ENCODE assay signal across 28 cellular contexts in genomic region chr1:41931578-41931977, GRCh38.
"Had no signal": no experiment of that assay in that cellular context is flagged by ENCODE, and none has a peak within 500 bp of the region (broad histone marks: within the 10 kb centered on the region; RNA-seq: fewer than 3 reads in every experiment).

No MANE protein-coding gene starts in this region.

- H3K4me3 Mint-ChIP-seq: naive B cell; naive thymus-derived CD8-positive, alpha-beta T cell; nephron progenitor cell; neural crest cell; stimulated activated memory B cell treated with anti-CD40 and anti-IgM and Interleukin-4, amounts not matched to agents 10 μg/mL and 1 μg/mL and 100 μg/mL, for 72 hours; stimulated activated naive CD8-positive, alpha-beta T cell treated with anti-CD3 and anti-CD28 coated beads, Interleukin-15, amount 100 ng/mL, for 72 hours; type B pancreatic cell had no signal

- H3K27ac Mint-ChIP-seq: naive B cell; naive thymus-derived CD8-positive, alpha-beta T cell; nephron progenitor cell; progenitor cell of endocrine pancreas; stimulated activated memory B cell treated with anti-CD40 and anti-IgM and Interleukin-4, amounts not matched to agents 10 μg/mL and 1 μg/mL and 100 μg/mL, for 72 hours; stimulated activated naive CD8-positive, alpha-beta T cell treated with anti-CD3 and anti-CD28 coated beads, Interleukin-15, amount 100 ng/mL, for 72 hours; type B pancreatic cell had no signal

- H3K27me3 Mint-ChIP-seq: naive thymus-derived CD8-positive, alpha-beta T cell; stimulated activated naive CD8-positive, alpha-beta T cell treated with anti-CD3 and anti-CD28 coated beads, Interleukin-15, amount 100 ng/mL, for 72 hours had no signal

- ATAC-seq: naive thymus-derived CD8-positive, alpha-beta T cell; psoas muscle; right cardiac atrium; sciatic nerve; stimulated activated memory B cell treated with anti-CD40 and anti-IgM and Interleukin-4, amounts not matched to agents 10 μg/mL and 1 μg/mL and 100 μg/mL, for 72 hours; stimulated activated naive CD8-positive, alpha-beta T cell treated with anti-CD3 and anti-CD28 coated beads, Interleukin-15, amount 100 ng/mL, for 72 hours; stimulated activated naive CD8-positive, alpha-beta T cell treated with anti-CD3 and anti-CD28 coated beads, Interleukin-15, Interleukin-2, amounts not matched to agents 100 U/mL and 50 U/mL, for 24 hours; upper lobe of right lung had no signal

- H3K36me3 Mint-ChIP-seq: stimulated activated memory B cell treated with anti-CD40 and anti-IgM and Interleukin-4, amounts not matched to agents 10 μg/mL and 1 μg/mL and 100 μg/mL, for 72 hours; type B pancreatic cell had no signal

- H3K4me1 Mint-ChIP-seq: naive B cell; naive thymus-derived CD8-positive, alpha-beta T cell; nephron progenitor cell; stimulated activated memory B cell treated with anti-CD40 and anti-IgM and Interleukin-4, amounts not matched to agents 10 μg/mL and 1 μg/mL and 100 μg/mL, for 72 hours had no signal

- DNase-seq: naive B cell; naive thymus-derived CD8-positive, alpha-beta T cell; nephron progenitor cell; occipital lobe; ovary; posterior cingulate gyrus; psoas muscle; right cardiac atrium; spleen; stimulated activated CD4-positive, alpha-beta T cell treated with anti-CD3 and anti-CD28 coated beads, Interleukin-12 subunit alpha, Interleukin-12 subunit beta, amount 100 ng/mL, for 4 hours; stimulated activated CD4-positive, alpha-beta T cell treated with anti-CD3 and anti-CD28 coated beads, Interleukin-1b, Interleukin-23, amount 100 ng/mL, for 48 hours; stimulated activated CD4-positive, alpha-beta T cell treated with anti-CD3 and anti-CD28 coated beads, Interleukin-4, amount 100 ng/mL, for 1 hour; stimulated activated CD4-positive, alpha-beta T cell treated with anti-CD3 and anti-CD28 coated beads, Interleukin-4, amount 100 ng/mL, for 4 hours; stimulated activated CD8-positive, alpha-beta memory T cell treated with anti-CD3 and anti-CD28 coated beads, Interleukin-4, amount 100 ng/mL, for 48 hours; stimulated activated naive CD4-positive, alpha-beta T cell; stimulated activated naive CD8-positive, alpha-beta T cell treated with anti-CD3 and anti-CD28 coated beads, Interleukin-15, amount 100 ng/mL, for 72 hours; stimulated activated naive CD8-positive, alpha-beta T cell treated with anti-CD3 and anti-CD28 coated beads, Interleukin-15, Interleukin-2, amounts not matched to agents 100 U/mL and 50 U/mL, for 24 hours; substantia nigra; testis; tibial artery; transverse colon; upper lobe of right lung; uterus had no signal
